ENCODE assay signal across 8 cellular contexts in the genomic region with DNA sequence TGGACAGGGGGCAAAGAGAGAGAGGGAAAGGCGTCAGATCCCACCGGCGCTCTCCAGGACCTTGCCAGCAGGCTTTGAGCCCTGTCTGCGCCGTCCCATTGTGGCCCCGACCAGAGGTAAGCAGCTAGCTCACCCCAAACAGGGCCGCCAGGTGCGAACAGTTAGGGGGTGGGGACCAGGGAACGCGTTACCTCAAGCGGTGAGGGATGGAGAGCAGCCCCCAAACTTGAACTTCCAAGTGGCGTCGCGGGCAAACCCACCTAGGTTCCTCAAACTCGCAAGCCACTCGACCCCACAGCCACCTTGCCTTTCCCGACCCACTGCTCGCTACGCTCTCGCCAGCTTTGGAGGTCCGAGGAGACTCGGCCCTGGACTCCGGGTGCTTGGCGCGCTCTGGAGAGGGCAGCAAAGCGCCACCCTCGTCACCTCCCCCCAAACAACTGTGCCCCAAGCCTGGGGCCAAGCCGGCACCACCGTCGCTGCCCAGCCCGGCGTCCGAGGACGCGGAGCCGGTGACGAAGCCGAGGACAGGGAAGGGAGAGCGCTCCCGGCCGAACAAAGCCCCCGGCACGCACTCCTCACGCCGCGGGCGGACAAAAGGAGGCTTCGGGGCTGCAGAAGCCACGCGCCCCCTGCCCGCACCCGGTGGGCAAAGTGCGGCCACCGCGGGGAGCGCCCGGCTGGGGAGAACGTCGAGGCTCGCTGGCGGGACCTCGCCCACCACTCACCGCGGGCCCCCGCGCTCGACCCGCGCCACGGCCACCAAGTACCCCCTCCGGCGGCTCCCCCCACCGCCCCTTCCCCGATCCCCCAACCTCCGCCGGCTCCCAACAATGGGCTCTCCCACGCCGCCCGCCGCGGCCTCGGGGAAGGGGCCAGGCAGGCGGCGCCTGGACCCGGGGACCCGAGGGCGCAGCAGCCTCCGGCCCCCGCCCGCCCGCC. TPM values are rescaled to one million over a fixed set of nuclear protein-coding genes. Genes with fewer than 3 reads are reported as not detected.
DNase-seq lines count a peak whose midpoint lies in the region; ATAC-seq, FAIRE-seq and TF ChIP-seq lines count a peak whose summit lies in the region.

No MANE protein-coding gene starts in this region.

- H3K4me1 Mint-ChIP-seq in effector memory CD8-positive, alpha-beta T cell (ENCODE audit: low read depth in 2 of 2) = peaks cover 68 to 74% of the 10 kb centered on the region in 2 donors

- H3K36me3 Mint-ChIP-seq in effector memory CD8-positive, alpha-beta T cell (ENCODE audit: insufficient read depth) = peaks cover 45% of the 10 kb centered on the region

- H3K4me3 ChIP-seq in SJSA1 = peak overlapping the region; percentile 89
- peak overlapping the region; percentile 59 to 63 for H3K4me3 ChIP-seq in muscle layer of colon (ENCODE audit: low read depth in 1 of 2, low read length in 2 of 2)

- H3K9me3 ChIP-seq in SJSA1 (replicated peaks) (no peaks in the 10 kb centered on the region), muscle layer of colon (ENCODE audit: low read length) (no peaks in the 10 kb centered on the region)

- H3K27ac ChIP-seq in SJSA1 (no peak overlapping the region), muscle layer of colon (ENCODE audit: low read depth, low read length) (peak overlapping the region; percentile 83)

- H3K27ac Mint-ChIP-seq in effector memory CD8-positive, alpha-beta T cell = peak overlapping the region in 1 of 2 donors; percentile 75

- H3K4me1 ChIP-seq in SJSA1 (replicated peaks) (peaks cover 47% of the 10 kb centered on the region), muscle layer of colon (ENCODE audit: insufficient read depth, low read length) (peaks cover 48% of the 10 kb centered on the region)

- H3K27me3 ChIP-seq in SJSA1 (replicated peaks) (no peaks in the 10 kb centered on the region), muscle layer of colon (ENCODE audit: control insufficient read depth in 1 of 2, insufficient read depth in 2 of 2, low read length in 2 of 2) (no peaks in the 10 kb centered on the region)

- H3K27me3 Mint-ChIP-seq in effector memory CD8-positive, alpha-beta T cell = no peaks in the 10 kb centered on the region

- no peak overlapping the region for H3K9ac ChIP-seq in muscle layer of colon (ENCODE audit: low read length)

- no peaks in the 10 kb centered on the region for H3K9me3 Mint-ChIP-seq in effector memory CD8-positive, alpha-beta T cell

- no peak for TF ChIP-seq POLR2A in GM18505 (IDR thresholded peaks at IDR 0.05; ENCODE audit: borderline replicate concordance, extremely low read depth, insufficient read depth, insufficient read length)

- H3K36me3 ChIP-seq in SJSA1 (peaks cover 50% of the 10 kb centered on the region), muscle layer of colon (ENCODE audit: insufficient read depth, low read length) (peaks cover 11% of the 10 kb centered on the region)

- no peak for ATAC-seq in effector memory CD8-positive, alpha-beta T cell (replicated peaks)
- ATAC-seq in GM18505 (IDR thresholded peaks at IDR 0.05; ENCODE audit: unreplicated experiment) = no peak

- peak in 5 of 6 experiments; percentile 12 to 19 (median 17) for DNase-seq in stimulated activated naive CD4-positive, alpha-beta T cell (lab: John Stamatoyannopoulos, UW)
- no peak for DNase-seq in stimulated activated naive CD4-positive, alpha-beta T cell treated with Interleukin-2 at 50 U/mL for 16 hours (lab: John Stamatoyannopoulos, UW)
- DNase-seq in SJSA1 (ENCODE audit: low read depth in 1 of 2, low spot score in 2 of 2) (peak in 1 of 2 experiments; percentile 47), dedifferentiated amniotic fluid mesenchymal stem cell (ENCODE audit: extremely low spot score) (no peak), HTR-8/SVneo (ENCODE audit: insufficient read length, low spot score) (no peak)
- DNase-seq in effector memory CD8-positive, alpha-beta T cell = no peak

- H3K4me3 Mint-ChIP-seq in effector memory CD8-positive, alpha-beta T cell = peak overlapping the region; percentile 84 to 90

- FAIRE-seq in HTR-8/SVneo (lab: Jason Lieb, UNC) = no peak

RNA-seq across cellular contexts. Expression of gene SSBP3, which starts 1.0 kb away (rescaled TPM):
- 27.0 and 56.0 TPM in 2 replicates for total RNA-seq in SJSA1 (2014; rRNA removed; shearing (Covaris generic))

Comparison
In these comparisons a context has a peak if more than half of its experiments do, and no peak if none do; other contexts are left out.
1. DNase-seq: peak in stimulated activated naive CD4-positive, alpha-beta T cell (5 of 6); none in stimulated activated naive CD4-positive, alpha-beta T cell treated with Interleukin-2 at 50 U/mL for 16 hours (single experiment), effector memory CD8-positive, alpha-beta T cell (0 of 3), dedifferentiated amniotic fluid mesenchymal stem cell (single experiment) and HTR-8/SVneo (single experiment).